Comparison of ENCODE assay signal across 1 cellular context in genomic region chr11:130865091-130865771, GRCh38.
TF ChIP-seq lines count a peak whose summit lies in the region.

No MANE protein-coding gene starts in this region.

TF ChIP-seq in GM23338, 12 proteins besides CTCF, POLR2A, EP300 and RAD21 (continued from another document):
- TF ChIP-seq ZNF462 (CRISPR knock-in tag; IDR thresholded peaks at IDR 0.05) = no peak
- no peak for TF ChIP-seq JUNB (IDR thresholded peaks at IDR 0.05; ENCODE audit: unreplicated experiment)
- no peak for TF ChIP-seq STAT1 (IDR thresholded peaks at IDR 0.05; ENCODE audit: unreplicated experiment)
- no peak for TF ChIP-seq POLR2AphosphoS5 (IDR thresholded peaks at IDR 0.05; ENCODE audit: low read depth)
- TF ChIP-seq CREB1 (CRISPR knock-in tag; IDR thresholded peaks at IDR 0.05; ENCODE audit: low read depth) = no peak
- TF ChIP-seq REST (IDR thresholded peaks at IDR 0.05; ENCODE audit: unreplicated experiment) = no peak
- no peak for TF ChIP-seq NANOG (IDR thresholded peaks at IDR 0.05; ENCODE audit: borderline replicate concordance)
- no peak for TF ChIP-seq ETS1 (IDR thresholded peaks at IDR 0.05)
- no peak for TF ChIP-seq EZH2phosphoT487 (IDR thresholded peaks at IDR 0.05; ENCODE audit: unreplicated experiment)
